In genomic region chr4:118753096-118753495, GRCh38 we compare ENCODE assay signal across 24 cellular contexts.
DNase-seq lines count a peak whose midpoint lies in the region; ATAC-seq, FAIRE-seq and TF ChIP-seq lines count a peak whose summit lies in the region.
"Had no signal": no experiment of that assay in that cellular context is flagged by ENCODE, and none has a peak within 500 bp of the region (broad histone marks: within the 10 kb centered on the region; RNA-seq: fewer than 3 reads in every experiment).

No MANE protein-coding gene starts in this region.

- peaks cover 32% of the 10 kb centered on the region for H3K36me3 ChIP-seq in left ventricle myocardium inferior
- H3K36me3 ChIP-seq in endothelial cell of umbilical vein (ENCODE audit: control insufficient read depth in 2 of 2, extremely low read depth in 1 of 2, insufficient read depth in 2 of 2, low read length in 2 of 2) = peaks cover 14 to 31% of the 10 kb centered on the region in 2 experiments
- no peaks in the 10 kb centered on the region for H3K36me3 ChIP-seq in rectal smooth muscle tissue (ENCODE audit: control insufficient read depth, insufficient read depth, low read length)
- H3K36me3 ChIP-seq in vagina = peaks cover 0 to 12% of the 10 kb centered on the region in 2 donors

- H3K4me3 ChIP-seq in left ventricle myocardium inferior (no peak overlapping the region), endothelial cell of umbilical vein (replicated peaks in 1 of 3; ENCODE audit: insufficient read depth in 1 of 3, low read depth in 1 of 3, low read length in 3 of 3) (no peak overlapping the region), rectal smooth muscle tissue (ENCODE audit: low read length) (no peak overlapping the region), vagina (no peak overlapping the region)
- H3K4me3 ChIP-seq: A549 had no signal

- H3K27me3 ChIP-seq in left ventricle myocardium inferior (ENCODE audit: low read depth) = no peaks in the 10 kb centered on the region
- no peaks in the 10 kb centered on the region for H3K27me3 ChIP-seq in endothelial cell of umbilical vein (ENCODE audit: control insufficient read depth in 2 of 2, insufficient read depth in 2 of 2, low read length in 2 of 2)
- no peaks in the 10 kb centered on the region for H3K27me3 ChIP-seq in rectal smooth muscle tissue (ENCODE audit: control insufficient read depth, insufficient read depth, low read length)
- H3K27me3 ChIP-seq in vagina = no peaks in the 10 kb centered on the region

- no peaks in the 10 kb centered on the region for H3K79me2 ChIP-seq in endothelial cell of umbilical vein (ENCODE audit: control insufficient read depth, insufficient read depth, low read length)

- peak overlapping the region; percentile 89 for H3K27ac ChIP-seq in left ventricle myocardium inferior (replicated peaks)
- peak overlapping the region; percentile 38 for H3K27ac ChIP-seq in endothelial cell of umbilical vein (ENCODE audit: insufficient read depth, low read depth, low read length)
- peak overlapping the region; percentile 43 for H3K27ac ChIP-seq in rectal smooth muscle tissue (ENCODE audit: low read depth, low read length)
- H3K27ac ChIP-seq in vagina = peak overlapping the region; percentile 89
- H3K27ac ChIP-seq: A549, HL-60 had no signal

- CTCF ChIA-PET in endothelial cell of umbilical vein (lab: Charles Lee) = interaction anchor here (1.0 to 1.8 kb wide), 2 partner anchors 9 to 108 kb away, joined by 3 to 6 read pairs; no protein-coding TSS in a partner anchor

- ATAC-seq in HG03571 (IDR thresholded peaks at IDR 0.05; ENCODE audit: unreplicated experiment) (no peak), HG03439 (IDR thresholded peaks at IDR 0.05; ENCODE audit: unreplicated experiment) (no peak), HG03045 (IDR thresholded peaks at IDR 0.05; ENCODE audit: unreplicated experiment) (no peak)
- ATAC-seq: A549; activated CD8-positive, alpha-beta memory T cell treated with anti-CD3 and anti-CD28 coated beads, Interleukin-2, amount 10 ng/mL, durations not matched to agents 7 days and 5 days; activated T-cell treated with anti-CD3 and anti-CD28 coated beads, Interleukin-2, amount 50 U/mL, for 72 hours; HepG2; left lobe of liver had no signal

- no peak overlapping the region for H3K4me2 ChIP-seq in endothelial cell of umbilical vein (ENCODE audit: insufficient read depth, low read length)
- H3K4me2 ChIP-seq: A549 had no signal

- TF ChIP-seq CTCF in left ventricle myocardium inferior (IDR thresholded peaks at IDR 0.05; ENCODE audit: borderline replicate concordance) (no peak), endothelial cell of umbilical vein (IDR thresholded peaks at IDR 0.05; ENCODE audit: extremely low read depth in 1 of 2, insufficient read depth in 1 of 2, low read depth in 1 of 2, low read length in 2 of 2) (no peak), vagina (IDR thresholded peaks at IDR 0.05) (no peak)

- intact Hi-C loops in left ventricle myocardium inferior (cut with micrococcal nuclease) (no loop called here), cardiac septum (cut with DNase I) (no loop called here), endothelial cell of umbilical vein (cut with micrococcal nuclease) (no loop called here), vagina (cut with DNase I) (no loop called here)

- DNase-seq in left ventricle myocardium inferior (no peak), cardiac septum (ENCODE audit: low spot score) (no peak), endothelial cell of umbilical vein (ENCODE audit: low read depth, low spot score) (no peak), vagina (ENCODE audit: extremely low spot score in 2 of 2) (no peak)
- DNase-seq: activated CD4-positive, alpha-beta T cell treated with anti-CD3 and anti-CD28 coated beads, Interleukin-2, amount 10 ng/mL, durations not matched to agents 24 days and 14 days; activated CD8-positive, alpha-beta memory T cell treated with anti-CD3 and anti-CD28 coated beads, Interleukin-2, amount 10 ng/mL, durations not matched to agents 7 days and 5 days; activated naive CD4-positive, alpha-beta T cell treated with anti-CD3 and anti-CD28 coated beads for 36 hours; activated T-cell treated with anti-CD3 and anti-CD28 coated beads, Interleukin-2, amount 50 U/mL, for 72 hours; amygdala; caudate nucleus; CD8-positive, alpha-beta memory T cell; DMS153; NCI-H1105 treated with DMSO at 0.1 percent for 48 hours; NCI-H2029; NCI-H226; posterior cingulate gyrus had no signal

- peaks cover 96% of the 10 kb centered on the region for H3K4me1 ChIP-seq in left ventricle myocardium inferior
- peaks cover 22% of the 10 kb centered on the region for H3K4me1 ChIP-seq in endothelial cell of umbilical vein (ENCODE audit: control insufficient read depth, extremely low read depth, insufficient read depth, low read length)
- peaks cover 47% of the 10 kb centered on the region for H3K4me1 ChIP-seq in rectal smooth muscle tissue (ENCODE audit: control insufficient read depth, insufficient read depth, low read length)
- H3K4me1 ChIP-seq in vagina = peaks cover 66% of the 10 kb centered on the region
- H3K4me1 ChIP-seq: A549 had no signal

- POLR2A ChIA-PET in endothelial cell of umbilical vein (lab: Charles Lee) = no interaction called here

- no peaks in the 10 kb centered on the region for H3K9me1 ChIP-seq in endothelial cell of umbilical vein (replicated peaks; ENCODE audit: control insufficient read depth, extremely low read depth, insufficient read depth, low read length)

- H3K9ac ChIP-seq in endothelial cell of umbilical vein (replicated peaks; ENCODE audit: extremely low read depth, insufficient read depth, low read length) (no peak overlapping the region), rectal smooth muscle tissue (ENCODE audit: low read length) (no peak overlapping the region)

- no peak for FAIRE-seq in endothelial cell of umbilical vein (lab: Jason Lieb, UNC)
- FAIRE-seq: A549, HepG2 had no signal

- dilution Hi-C loops in endothelial cell of umbilical vein (cut with MboI; ENCODE audit: extremely low pct_ligation_motif_present, low sequenced_read_pairs) = no loop called here

- no peaks in the 10 kb centered on the region for H3K9me3 ChIP-seq in left ventricle myocardium inferior (replicated peaks)
- H3K9me3 ChIP-seq in endothelial cell of umbilical vein (replicated peaks; ENCODE audit: control insufficient read depth, insufficient read depth, low read length) = no peaks in the 10 kb centered on the region
- H3K9me3 ChIP-seq in vagina = no peaks in the 10 kb centered on the region
- H3K9me3 ChIP-seq: A549 had no signal

- no peaks in the 10 kb centered on the region for H4K20me1 ChIP-seq in endothelial cell of umbilical vein (replicated peaks; ENCODE audit: control insufficient read depth, extremely low read depth, insufficient read depth, low read length)

- no peak for TF ChIP-seq POLR2A in endothelial cell of umbilical vein (IDR thresholded peaks at IDR 0.05; ENCODE audit: low read depth, low read length)
- TF ChIP-seq POLR2A in vagina (IDR thresholded peaks at IDR 0.05) = no peak

- no peak overlapping the region for H2AFZ ChIP-seq in endothelial cell of umbilical vein (ENCODE audit: low read depth, low read length)

- BruUV-seq in endothelial cell of umbilical vein (replicated peaks; lab: Mats Ljungman, UMichigan) = no TSS peak

TF ChIP-seq in endothelial cell of umbilical vein, 7 proteins besides CTCF, POLR2A, EP300 and RAD21:
- no peak for TF ChIP-seq EZH2 (IDR thresholded peaks at IDR 0.05; ENCODE audit: borderline replicate concordance, low read depth, low read length, severe bottlenecking)
- no peak for TF ChIP-seq POLR2AphosphoS5 (IDR thresholded peaks at IDR 0.05; ENCODE audit: insufficient read depth, low read depth, low read length)
- no peak for TF ChIP-seq MAX (IDR thresholded peaks at IDR 0.05; ENCODE audit: insufficient read depth, insufficient read length)
- TF ChIP-seq JUN (IDR thresholded peaks at IDR 0.05; ENCODE audit: borderline replicate concordance, insufficient read depth, insufficient read length, low read depth) = no peak
- no peak for TF ChIP-seq GATA2 (IDR thresholded peaks at IDR 0.05; ENCODE audit: insufficient read depth, insufficient read length, low read depth, low read length)
- no peak for TF ChIP-seq MYC (IDR thresholded peaks at IDR 0.05; ENCODE audit: low read depth, low read length)
- no peak for TF ChIP-seq FOS (IDR thresholded peaks at IDR 0.05; ENCODE audit: borderline replicate concordance, insufficient read depth, low read length)

Comparison
In these comparisons a context has a peak if more than half of its experiments do, and no peak if none do; other contexts are left out.
1. H3K27ac ChIP-seq: peak in every context shown above with its lines; median percentile 89 in left ventricle myocardium inferior; 89 in vagina; 43 in rectal smooth muscle tissue; 38 in endothelial cell of umbilical vein.